In the genomic region with DNA sequence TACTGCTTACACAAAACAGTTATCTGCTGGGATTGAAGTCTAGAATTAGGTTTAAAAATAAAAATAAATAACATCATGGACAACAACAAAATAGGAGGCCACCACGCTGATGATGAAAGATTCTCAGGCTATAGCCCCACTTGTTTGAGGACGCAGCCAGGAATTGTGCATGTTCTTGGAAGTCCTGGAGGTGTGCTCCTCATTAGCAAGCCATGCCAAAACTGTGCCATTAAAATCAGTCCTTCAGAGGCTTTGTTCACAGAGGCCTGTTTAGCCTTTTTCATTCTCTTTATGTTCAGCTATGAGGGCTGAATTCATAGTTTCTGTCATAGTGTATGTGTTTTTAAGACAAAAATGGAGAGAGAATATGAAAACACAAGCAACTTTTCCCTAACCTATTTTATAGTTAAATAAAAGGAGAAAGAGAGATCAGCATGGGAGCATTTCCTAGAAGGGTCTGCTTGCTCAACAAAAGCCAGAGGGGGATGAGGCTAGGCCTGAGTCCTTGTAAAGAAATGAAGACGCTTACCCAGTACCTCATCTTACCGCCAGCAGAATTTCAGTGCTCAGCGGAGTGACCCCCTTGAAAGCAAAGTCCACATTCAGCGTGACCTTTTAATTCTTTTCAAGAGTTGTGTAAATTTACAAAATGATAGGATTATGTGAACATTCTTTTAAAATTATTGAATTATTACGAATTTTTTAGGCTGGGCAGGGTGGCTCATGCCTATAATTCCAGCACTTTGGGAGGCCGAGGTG, we compare ENCODE assay signal across 2 cellular contexts. TPM values are rescaled to one million over a fixed set of nuclear protein-coding genes. Genes with fewer than 3 reads are reported as not detected.
"Had no signal": no experiment of that assay in that cellular context is flagged by ENCODE, and none has a peak within 500 bp of the region (broad histone marks: within the 10 kb centered on the region; RNA-seq: fewer than 3 reads in every experiment).

No MANE protein-coding gene starts in this region.

RNA-seq across cellular contexts. Expression of a gene that starts 46.2 kb away (rescaled TPM):
- total RNA-seq: LHCN-M2, M059J had no signal
